Comparison of ENCODE assay signal across 22 cellular contexts in the genomic region with DNA sequence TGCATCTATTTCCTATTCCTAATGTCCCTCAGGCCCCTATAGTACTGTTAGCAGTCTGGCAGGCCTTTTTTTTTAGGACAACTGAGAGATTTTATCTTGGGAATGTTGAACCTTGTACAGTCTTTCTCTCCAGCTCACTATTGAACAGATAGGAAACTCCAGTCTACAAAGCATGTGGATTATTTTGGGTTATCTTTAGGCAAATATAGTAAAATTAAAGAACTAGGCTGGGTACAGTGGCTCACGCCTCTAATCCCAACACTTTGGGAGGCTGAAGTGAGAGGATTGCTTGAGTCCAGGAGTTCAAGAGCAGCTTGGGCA.
"Had no signal": no experiment of that assay in that cellular context is flagged by ENCODE, and none has a peak within 500 bp of the region (broad histone marks: within the 10 kb centered on the region; RNA-seq: fewer than 3 reads in every experiment).

No MANE protein-coding gene starts in this region.

- H3K4me2 ChIP-seq: SK-N-SH had no signal

- FAIRE-seq: HTR-8/SVneo, RCC 7860 had no signal

- H3K27ac ChIP-seq: HL-60 had no signal

- H3K9me3 ChIP-seq: SK-N-SH had no signal

- H3K9ac ChIP-seq: SK-N-SH had no signal

- DNase-seq: IMR-90, Karpas-422, KG1, MM.1S, NCI-H1092 treated with DMSO at 0.1 percent for 48 hours, NCI-H1436, NCI-H187, NCI-H2029, NCI-H2081 treated with DMSO at 0.1 percent for 48 hours, NCI-H2171, NCI-H226, NCI-H510A, NCI-H524 treated with DMSO at 0.1 percent for 48 hours, NCI-H69, NCI-H774, RPMI8226, SHP77, SK-N-SH, SW 1271 had no signal
